36 cellular contexts compared by ENCODE assay signal in genomic region chrX:8813036-8813435, GRCh38. TPM values are rescaled to one million over a fixed set of nuclear protein-coding genes. Genes with fewer than 3 reads are reported as not detected.
"Had no signal": no experiment of that assay in that cellular context is flagged by ENCODE, and none has a peak within 500 bp of the region (broad histone marks: within the 10 kb centered on the region; RNA-seq: fewer than 3 reads in every experiment).

No MANE protein-coding gene starts in this region.

- H3K4me2 ChIP-seq: hepatocyte had no signal

- ATAC-seq: activated CD4-positive, alpha-beta T cell treated with anti-CD3 and anti-CD28 coated beads for 36 hours; activated CD8-positive, alpha-beta memory T cell treated with anti-CD3 and anti-CD28 coated beads, Interleukin-2, amount 10 ng/mL, durations not matched to agents 7 days and 5 days; activated CD8-positive, alpha-beta T cell treated with anti-CD3 and anti-CD28 coated beads, Interleukin-2, amount 10 ng/mL, durations not matched to agents 7 days and 5 days; activated naive CD8-positive, alpha-beta T cell treated with anti-CD3 and anti-CD28 coated beads, Interleukin-2, amount 50 U/mL, for 24 hours; foreskin keratinocyte; gastrocnemius medialis; heart right ventricle; T-helper 17 cell had no signal

- H3K27ac ChIP-seq: adrenal gland, coronary artery, dorsolateral prefrontal cortex, esophagus muscularis mucosa, foreskin keratinocyte, gastrocnemius medialis, heart right ventricle, hepatocyte had no signal

- H3K79me2 ChIP-seq: hepatocyte had no signal

- H3K9me3 ChIP-seq: adrenal gland, esophagus muscularis mucosa, gastrocnemius medialis, heart right ventricle had no signal

- H3K36me3 ChIP-seq: adrenal gland, esophagus muscularis mucosa, gastrocnemius medialis, heart right ventricle had no signal

- H3K4me1 ChIP-seq: adrenal gland, esophagus muscularis mucosa, foreskin keratinocyte, gastrocnemius medialis, heart right ventricle had no signal

- H2AFZ ChIP-seq: hepatocyte had no signal

- H3K27me3 ChIP-seq: adrenal gland, esophagus muscularis mucosa, foreskin keratinocyte, gastrocnemius medialis, hepatocyte had no signal

- FAIRE-seq: bronchial epithelial cell had no signal

- H3K4me3 ChIP-seq: adrenal gland, coronary artery, dorsolateral prefrontal cortex, esophagus muscularis mucosa, gastrocnemius medialis, heart right ventricle, hepatocyte had no signal

- DNase-seq: activated CD4-positive, alpha-beta memory T cell treated with anti-CD3 and anti-CD28 coated beads for 36 hours; activated CD4-positive, alpha-beta T cell treated with anti-CD3 and anti-CD28 coated beads for 36 hours; activated CD4-positive, alpha-beta T cell treated with anti-CD3 and anti-CD28 coated beads, Interleukin-2, amount 10 ng/mL, durations not matched to agents 24 days and 14 days; activated CD4-positive, CD25-positive, alpha-beta regulatory T cell; activated CD4-positive, CD25-positive, alpha-beta regulatory T cell treated with anti-CD3 and anti-CD28 coated beads, Interleukin-2, amount 50 U/mL, for 72 hours; activated CD8-positive, alpha-beta memory T cell treated with anti-CD3 and anti-CD28 coated beads, Interleukin-2, amount 10 ng/mL, durations not matched to agents 7 days and 5 days; activated CD8-positive, alpha-beta memory T cell treated with anti-CD3 and anti-CD28 coated beads, Interleukin-2, amount 50 U/mL, for 4 hours; activated CD8-positive, alpha-beta T cell treated with anti-CD3 and anti-CD28 coated beads, Interleukin-2, amount 10 ng/mL, durations not matched to agents 7 days and 5 days; activated effector memory CD4-positive, alpha-beta T cell treated with anti-CD3 and anti-CD28 coated beads, Interleukin-2, amount 50 U/mL, for 16 hours; activated naive CD4-positive, alpha-beta T cell treated with anti-CD3 and anti-CD28 coated beads for 36 hours; activated naive CD8-positive, alpha-beta T cell treated with anti-CD3 and anti-CD28 coated beads for 36 hours; activated naive CD8-positive, alpha-beta T cell treated with anti-CD3 and anti-CD28 coated beads, Interleukin-2, amount 50 U/mL, for 24 hours; activated T-cell treated with anti-CD3 and anti-CD28 coated beads, Interleukin-2, amount 50 U/mL, for 1 hour; activated T-cell treated with anti-CD3 and anti-CD28 coated beads, Interleukin-2, amount 50 U/mL, for 48 hours; adrenal gland; amygdala; aorta; dorsolateral prefrontal cortex; effector memory CD4-positive, alpha-beta T cell; endodermal cell; erythroblast; foreskin keratinocyte; gastrocnemius medialis; glutamatergic neuron; heart right ventricle; T-helper 17 cell; T1000 had no signal

RNA-seq across cellular contexts. Expression of gene FAM9A, which starts 11.9 kb away (rescaled TPM):
- total RNA-seq: activated CD4-positive, alpha-beta memory T cell treated with anti-CD3 and anti-CD28 coated beads for 36 hours; activated CD4-positive, alpha-beta T cell treated with anti-CD3 and anti-CD28 coated beads for 36 hours; activated CD4-positive, alpha-beta T cell treated with anti-CD3 and anti-CD28 coated beads, Interleukin-2, amount 10 ng/mL, durations not matched to agents 24 days and 14 days; activated CD8-positive, alpha-beta memory T cell treated with anti-CD3 and anti-CD28 coated beads for 36 hours; activated CD8-positive, alpha-beta memory T cell treated with anti-CD3 and anti-CD28 coated beads, Interleukin-2, amount 10 ng/mL, durations not matched to agents 7 days and 5 days; activated CD8-positive, alpha-beta T cell treated with anti-CD3 and anti-CD28 coated beads, Interleukin-2, amount 10 ng/mL, durations not matched to agents 7 days and 5 days; activated naive CD4-positive, alpha-beta T cell treated with anti-CD3 and anti-CD28 coated beads for 36 hours; activated naive CD8-positive, alpha-beta T cell treated with anti-CD3 and anti-CD28 coated beads for 36 hours; activated T-helper 1 cell treated with anti-CD3 and anti-CD28 coated beads, Interleukin-12 subunit alpha, Interleukin-12 subunit beta, Interleukin-2, Interleukin-4 antibody, amounts not matched to agents 30 ng/mL and 10 ng/mL and 1 ng/mL, durations not matched to agents 14 hours and 24 hours and 36 hours; activated T-helper 2 cell treated with anti-CD3 and anti-CD28 coated beads, Interferon-gamma antibody, Interleukin-2, Interleukin-4, amounts not matched to agents 10 μg/mL and 5 μg/mL and 100 μg/mL, durations not matched to agents 14 hours and 24 hours and 36 hours; adrenal gland; aorta; bronchial epithelial cell; cardiac septum; cerebellum; dorsolateral prefrontal cortex; endodermal cell; esophagus muscularis mucosa; foreskin keratinocyte; gastrocnemius medialis; heart right ventricle; hepatocyte; T-helper 17 cell had no signal
- polyA plus RNA-seq: adrenal gland, aorta, foreskin keratinocyte, heart right ventricle, hepatocyte had no signal
